Comparison of ENCODE assay signal across 8 cellular contexts in genomic region chr4:89110541-89110985, GRCh38. TPM values are rescaled to one million over a fixed set of nuclear protein-coding genes. Genes with fewer than 3 reads are reported as not detected.
DNase-seq lines count a peak whose midpoint lies in the region; ATAC-seq and TF ChIP-seq lines count a peak whose summit lies in the region.

No MANE protein-coding gene starts in this region.

- CTCF ChIA-PET in MCF 10A (lab: Yijun Ruan, JAX): interaction anchor here (0.6 kb wide), 2 partner anchors 46 to 293 kb away, joined by 3 read pairs; no protein-coding TSS in a partner anchor

- H3K27me3 Mint-ChIP-seq in MCF 10A (ENCODE audit: insufficient read depth, unreplicated experiment): no peaks in the 10 kb centered on the region

- ATAC-seq in HG02870 (IDR thresholded peaks at IDR 0.05; ENCODE audit: unreplicated experiment): no peak

- 4% methylated on average over 30 of the region's 30 CpGs for WGBS in mesenchymal stem cell

- no peak overlapping the region for H3K4ac ChIP-seq in mesenchymal stem cell (ENCODE audit: low read depth in 1 of 2, low read length in 2 of 2)

- H3K27me3 ChIP-seq in mesenchymal stem cell (ENCODE audit: control insufficient read depth in 1 of 2, insufficient read depth in 1 of 2, low read length in 2 of 2): peaks cover 24 to 27% of the 10 kb centered on the region in 2 experiments

- H3K4me1 ChIP-seq in mesenchymal stem cell (ENCODE audit: control insufficient read depth, insufficient read depth, low read depth, low read length): peaks cover 7% of the 10 kb centered on the region

- no TSS peak for BruUV-seq in MCF 10A (replicated peaks; lab: Mats Ljungman, UMichigan)

- H3K27ac Mint-ChIP-seq in MCF 10A (ENCODE audit: low read depth, unreplicated experiment): peak overlapping the region; percentile 61

- peak overlapping the region in 1 of 2 experiments; percentile 97 for H3K23ac ChIP-seq in mesenchymal stem cell (ENCODE audit: low read length in 2 of 2)

- H2AK5ac ChIP-seq in mesenchymal stem cell (ENCODE audit: low read length, severe bottlenecking): no peak overlapping the region

- POLR2A ChIA-PET in MCF 10A (lab: Yijun Ruan, JAX): interaction anchor here (2.1 to 4.3 kb wide), 2 partner anchors 55 to 290 kb away, joined by 7 to 51 read pairs; partner anchors contain the start of gene FAM13A

- H4K8ac ChIP-seq in mesenchymal stem cell (ENCODE audit: low read length): no peak overlapping the region

- H2BK120ac ChIP-seq in mesenchymal stem cell (ENCODE audit: low read depth, low read length): no peak overlapping the region

- DNase-seq in DMS53 treated with DMSO at 0.1 percent for 48 hours (lab: John Stamatoyannopoulos, UW; ENCODE audit: unreplicated experiment): peak; percentile 29
- no peak for DNase-seq in Jurkat, Clone E6-1 (ENCODE audit: low read depth, low spot score)
- no peak for DNase-seq in MCF 10A (ENCODE audit: unreplicated experiment)
- no peak for DNase-seq in mesenchymal stem cell
- DNase-seq in NCI-H345 treated with DMSO at 0.1 percent for 48 hours (lab: John Stamatoyannopoulos, UW; ENCODE audit: unreplicated experiment): no peak
- DNase-seq in activated CD4-positive, CD25-positive, alpha-beta regulatory T cell treated with anti-CD3 and anti-CD28 coated beads, Interleukin-2, amount 50 U/mL, for 72 hours: no peak
- no peak for DNase-seq in KBM-7

- no peak for TF ChIP-seq CTCF in MCF 10A (IDR thresholded peaks at IDR 0.05; ENCODE audit: unreplicated experiment)

- no peak overlapping the region for H3K27ac ChIP-seq in mesenchymal stem cell (ENCODE audit: low read length, poor library complexity, severe bottlenecking)

- H2AFZ ChIP-seq in mesenchymal stem cell (ENCODE audit: low read depth, low read length): peak overlapping the region; percentile 82

- H3K9me3 Mint-ChIP-seq in MCF 10A (ENCODE audit: unreplicated experiment): no peaks in the 10 kb centered on the region

- H2BK12ac ChIP-seq in mesenchymal stem cell (ENCODE audit: low read length in 2 of 2): peak overlapping the region in 1 of 2 experiments; percentile 83

- H3K4me3 Mint-ChIP-seq in MCF 10A (ENCODE audit: unreplicated experiment): peak overlapping the region; percentile 79

- no peaks in the 10 kb centered on the region for H3K9me3 ChIP-seq in mesenchymal stem cell (ENCODE audit: control insufficient read depth, low read length)

- peak overlapping the region; percentile 49 for H3K4me3 ChIP-seq in Jurkat, Clone E6-1 (ENCODE audit: low read length)
- peak overlapping the region; percentile 85 to 91 for H3K4me3 ChIP-seq in mesenchymal stem cell (ENCODE audit: insufficient read depth in 1 of 2, low read depth in 1 of 2, low read length in 2 of 2)

- no peaks in the 10 kb centered on the region for H3K36me3 ChIP-seq in mesenchymal stem cell (ENCODE audit: control insufficient read depth in 1 of 2, insufficient read depth in 2 of 2, low read depth in 1 of 2, low read length in 2 of 2)

- peak overlapping the region; percentile 97 for H3K4me2 ChIP-seq in mesenchymal stem cell (ENCODE audit: low read length, poor library complexity, severe bottlenecking)

- peaks cover 1% of the 10 kb centered on the region for H3K79me1 ChIP-seq in mesenchymal stem cell (replicated peaks; ENCODE audit: low read length, poor library complexity, severe bottlenecking)

- in situ Hi-C loops in KBM-7 (cut with MboI; ENCODE audit: low pct_unique_long_range_greater_than_20kb, low sequenced_read_pairs): no loop called here

- H2BK15ac ChIP-seq in mesenchymal stem cell (ENCODE audit: low read depth, poor library complexity, severe bottlenecking): no peak overlapping the region

- H3K4me1 Mint-ChIP-seq in MCF 10A (ENCODE audit: insufficient read depth, unreplicated experiment): peaks cover 11% of the 10 kb centered on the region

- H3K36me3 Mint-ChIP-seq in MCF 10A (ENCODE audit: insufficient read depth, unreplicated experiment): peaks cover 18% of the 10 kb centered on the region

- peak overlapping the region in 1 of 2 experiments; percentile 68 for H3K18ac ChIP-seq in mesenchymal stem cell (ENCODE audit: low read depth in 1 of 2, low read length in 2 of 2)

- H2BK5ac ChIP-seq in mesenchymal stem cell (ENCODE audit: low read depth, low read length, poor library complexity, severe bottlenecking): no peak overlapping the region

- no peak overlapping the region for H4K91ac ChIP-seq in mesenchymal stem cell (ENCODE audit: low read length)

- H3K9ac ChIP-seq in mesenchymal stem cell (ENCODE audit: low read length): peak overlapping the region; percentile 77

- H3K14ac ChIP-seq in mesenchymal stem cell (ENCODE audit: low read length in 2 of 2): peak overlapping the region in 1 of 2 experiments; percentile 82

- intact Hi-C loops in MCF 10A (cut with micrococcal nuclease): loop anchor here (2.0 to 5.0 kb wide), 2 partner anchors 54 to 173 kb away; partner anchors contain the start of gene FAM13A

RNA-seq across cellular contexts. Expression of gene TIGD2, which starts 0.8 kb away (rescaled TPM):
- 8.2 TPM for polyA plus RNA-seq in Jurkat, Clone E6-1 (2012; ENCODE audit: insufficient read depth, insufficient read length)
- total RNA-seq in MCF 10A (2022): 15.1 and 15.5 TPM in 2 replicates
- 5.9 TPM for polyA plus RNA-seq in mesenchymal stem cell (2013, experiment 1 of 2)
- 6.4 TPM for polyA plus RNA-seq in mesenchymal stem cell (2013, experiment 2 of 2)

RNA-seq across cellular contexts. Expression of gene FAM13A, which starts 53.6 kb away (rescaled TPM):
- 2.7 TPM for polyA plus RNA-seq in Jurkat, Clone E6-1 (2012; ENCODE audit: insufficient read depth, insufficient read length)
- 10.0 and 11.1 TPM in 2 replicates for total RNA-seq in MCF 10A (2022)
- polyA plus RNA-seq in mesenchymal stem cell (2013, experiment 1 of 2): 9.8 TPM
- 10.2 TPM for polyA plus RNA-seq in mesenchymal stem cell (2013, experiment 2 of 2)
